ENCODE assay signal across 8 cellular contexts in the genomic region with DNA sequence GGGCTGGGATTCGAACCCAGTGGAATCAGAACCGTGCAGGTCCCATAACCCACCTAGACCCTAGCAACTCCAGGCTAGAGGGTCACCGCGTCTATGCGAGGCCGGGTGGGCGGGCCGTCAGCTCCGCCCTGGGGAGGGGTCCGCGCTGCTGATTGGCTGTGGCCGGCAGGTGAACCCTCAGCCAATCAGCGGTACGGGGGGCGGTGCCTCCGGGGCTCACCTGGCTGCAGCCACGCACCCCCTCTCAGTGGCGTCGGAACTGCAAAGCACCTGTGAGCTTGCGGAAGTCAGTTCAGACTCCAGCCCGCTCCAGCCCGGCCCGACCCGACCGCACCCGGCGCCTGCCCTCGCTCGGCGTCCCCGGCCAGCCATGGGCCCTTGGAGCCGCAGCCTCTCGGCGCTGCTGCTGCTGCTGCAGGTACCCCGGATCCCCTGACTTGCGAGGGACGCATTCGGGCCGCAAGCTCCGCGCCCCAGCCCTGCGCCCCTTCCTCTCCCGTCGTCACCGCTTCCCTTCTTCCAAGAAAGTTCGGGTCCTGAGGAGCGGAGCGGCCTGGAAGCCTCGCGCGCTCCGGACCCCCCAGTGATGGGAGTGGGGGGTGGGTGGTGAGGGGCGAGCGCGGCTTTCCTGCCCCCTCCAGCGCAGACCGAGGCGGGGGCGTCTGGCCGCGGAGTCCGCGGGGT. TPM values are rescaled to one million over a fixed set of nuclear protein-coding genes. Genes with fewer than 3 reads are reported as not detected.
A peak's percentile ranks its signal among the peaks of the same experiment; 100 is the strongest.
DNase-seq lines count a peak whose midpoint lies in the region; ATAC-seq and TF ChIP-seq lines count a peak whose summit lies in the region.

Gene CDH1 (plus strand): TSS at position 247 of the 684 bp plus-strand sequence. CDS start 124 bp downstream, at position 371.

- H3K9me3 ChIP-seq in CD8-positive, alpha-beta T cell (ENCODE audit: low read length): no peaks in the 10 kb centered on the region
- no peaks in the 10 kb centered on the region for H3K9me3 ChIP-seq in iPS-18a (ENCODE audit: control insufficient read depth, low read depth, low read length)

- DNase-seq in CD8-positive, alpha-beta T cell: peak in 6 of 7 experiments; percentile 10 to 50 (median 32)
- DNase-seq in NCI-H2029 (lab: John Stamatoyannopoulos, UW): peak; percentile 70
- peak in 3 of 4 experiments; percentile 2 to 11 (median 3) for DNase-seq in activated naive CD4-positive, alpha-beta T cell (lab: John Stamatoyannopoulos, UW)
- no peak for DNase-seq in UCSD-AML1 (lab: John Stamatoyannopoulos, UW; ENCODE audit: unreplicated experiment)
- DNase-seq in brain microvascular endothelial cell: no peak

- peaks cover 5% of the 10 kb centered on the region for H3K4me1 Mint-ChIP-seq in CD8-positive, alpha-beta T cell (ENCODE audit: low read depth)

- H3K27me3 ChIP-seq in CD8-positive, alpha-beta T cell (ENCODE audit: insufficient read depth, low read length): peaks cover 4% of the 10 kb centered on the region
- H3K27me3 ChIP-seq in iPS-18a (ENCODE audit: control insufficient read depth, insufficient read depth, low read length) (no peaks in the 10 kb centered on the region), brain microvascular endothelial cell (replicated peaks) (peaks cover 28% of the 10 kb centered on the region)

- H3K27ac ChIP-seq in CD8-positive, alpha-beta T cell (ENCODE audit: low read depth, low read length): no peak within 1 kb of the TSS
- H3K27ac ChIP-seq in iPS-18a (ENCODE audit: low read length): no peak within 1 kb of the TSS
- peak within 1 kb of the TSS; percentile 26 to 92 (median 83) for H3K27ac ChIP-seq in skin epidermis
- no peak within 1 kb of the TSS for H3K27ac ChIP-seq in brain microvascular endothelial cell

- no peaks in the 10 kb centered on the region for H3K4me1 ChIP-seq in CD8-positive, alpha-beta T cell (ENCODE audit: insufficient read depth, low read length)
- peaks cover 21% of the 10 kb centered on the region for H3K4me1 ChIP-seq in iPS-18a (ENCODE audit: control insufficient read depth, low read depth, low read length)

- H3K27ac Mint-ChIP-seq in CD8-positive, alpha-beta T cell: no peak within 1 kb of the TSS

- CTCF ChIA-PET in CD8-positive, alpha-beta T cell (lab: Charles Lee): no interaction called here

- peaks cover 29% of the 10 kb centered on the region for H3K27me3 Mint-ChIP-seq in CD8-positive, alpha-beta T cell (ENCODE audit: low read depth)

- TF ChIP-seq CTCF in CD8-positive, alpha-beta T cell (IDR thresholded peaks at IDR 0.05): no peak
- TF ChIP-seq CTCF in brain microvascular endothelial cell (IDR thresholded peaks at IDR 0.05; ENCODE audit: low read depth, low read length, missing control alignments): no peak

- peak; percentile 71 for ATAC-seq in CD8-positive, alpha-beta T cell
- ATAC-seq in GM21528 (IDR thresholded peaks at IDR 0.05; ENCODE audit: low FRiP score, unreplicated experiment): no peak

- H3K9ac ChIP-seq in iPS-18a (ENCODE audit: low read length): peak within 1 kb of the TSS; percentile 35

- in situ Hi-C loops in brain microvascular endothelial cell (cut with HindIII; ENCODE audit: low pct_ligation_motif_present, low sequenced_read_pairs): no loop called here

- H3K36me3 Mint-ChIP-seq in CD8-positive, alpha-beta T cell: no peaks in the 10 kb centered on the region

- H3K4me3 ChIP-seq in CD8-positive, alpha-beta T cell (ENCODE audit: low read depth, low read length): no peak within 1 kb of the TSS
- H3K4me3 ChIP-seq in iPS-18a (ENCODE audit: low read length): peak within 1 kb of the TSS; percentile 71
- H3K4me3 ChIP-seq in skin epidermis: peak within 1 kb of the TSS; percentile 43 to 72 (median 49)
- H3K4me3 ChIP-seq in brain microvascular endothelial cell (ENCODE audit: low read depth, low read length): no peak within 1 kb of the TSS

- H3K9me3 Mint-ChIP-seq in CD8-positive, alpha-beta T cell: no peaks in the 10 kb centered on the region

- intact Hi-C loops in CD8-positive, alpha-beta T cell (cut with DNase I, micrococcal nuclease): no loop called here

- no peaks in the 10 kb centered on the region for H3K36me3 ChIP-seq in CD8-positive, alpha-beta T cell (ENCODE audit: insufficient read depth, low read length)
- H3K36me3 ChIP-seq in iPS-18a (ENCODE audit: control insufficient read depth, low read depth, low read length) (peaks cover 12% of the 10 kb centered on the region), brain microvascular endothelial cell (replicated peaks) (no peaks in the 10 kb centered on the region)

- peak within 1 kb of the TSS; percentile 72 for H3K4me3 Mint-ChIP-seq in CD8-positive, alpha-beta T cell

- POLR2A ChIA-PET in CD8-positive, alpha-beta T cell (lab: Charles Lee): interaction anchor here (0.6 kb wide), 1 partner anchor 175 kb away, joined by 3 read pairs; no protein-coding TSS in a partner anchor

RNA-seq across cellular contexts. Expression of gene CDH1, which starts in this region (rescaled TPM):
- total RNA-seq in CD8-positive, alpha-beta T cell: under 1 TPM; 0.49 to 0.83 TPM

Comparison
In these comparisons a context has a peak if more than half of its experiments do, and no peak if none do; other contexts are left out.
1. Peak in DNase-seq and ATAC-seq in CD8-positive, alpha-beta T cell; RNA of the gene not detected or under 1 TPM.
2. DNase-seq: peak in NCI-H2029 (single experiment) and activated naive CD4-positive, alpha-beta T cell (3 of 4); none in UCSD-AML1 (single experiment) and brain microvascular endothelial cell (single experiment).
3. H3K27ac ChIP-seq: peak in skin epidermis (21 of 21); none in CD8-positive, alpha-beta T cell (single experiment), iPS-18a (single experiment) and brain microvascular endothelial cell (single experiment).
4. H3K4me3 ChIP-seq: peak in iPS-18a (single experiment) and skin epidermis (7 of 7); none in CD8-positive, alpha-beta T cell (single experiment) and brain microvascular endothelial cell (single experiment).